Comparison of ENCODE assay signal across 8 cellular contexts in genomic region chr7:129271500-129272355, GRCh38. TPM values are rescaled to one million over a fixed set of nuclear protein-coding genes. Genes with fewer than 3 reads are reported as not detected.
A peak's percentile ranks its signal among the peaks of the same experiment; 100 is the strongest.
DNase-seq lines count a peak whose midpoint lies in the region; ATAC-seq, FAIRE-seq and TF ChIP-seq lines count a peak whose summit lies in the region.

No MANE protein-coding gene starts in this region.

- peaks cover 0 to 4% of the 10 kb centered on the region in 2 donors for H3K36me3 ChIP-seq in lung (ENCODE audit: control insufficient read depth in 2 of 2, insufficient read depth in 2 of 2, low read length in 2 of 2)

- peaks cover 14% of the 10 kb centered on the region for H3K4me1 Mint-ChIP-seq in WTC11

- CTCF ChIA-PET in A549 (lab: Yijun Ruan, JAX) (interaction anchor here (0.5 to 3.4 kb wide), 10 partner anchors 9 to 266 kb away, joined by 3 to 21 read pairs (median 4); no protein-coding TSS in a partner anchor), WTC11 (lab: Charles Lee) (interaction anchor here (0.5 to 5.0 kb wide), 10 partner anchors 11 to 108 kb away, joined by 3 to 46 read pairs (median 4); partner anchors contain the start of gene AHCYL2)

- H3K4me3 Mint-ChIP-seq in WTC11: no peak overlapping the region

- peaks cover 13% of the 10 kb centered on the region for H3K9me3 Mint-ChIP-seq in WTC11

- H3K27ac ChIP-seq in A549 (no peak overlapping the region), lung (ENCODE audit: low read depth in 1 of 2, low read length in 1 of 2) (no peak overlapping the region)

- H3K4me1 ChIP-seq in A549 (no peaks in the 10 kb centered on the region), lung (ENCODE audit: control insufficient read depth in 2 of 2, insufficient read depth in 2 of 2, low read length in 2 of 2) (no peaks in the 10 kb centered on the region)

- H3K27me3 Mint-ChIP-seq in WTC11 (ENCODE audit: low read depth): no peaks in the 10 kb centered on the region

- POLR2A ChIA-PET in A549 (lab: Yijun Ruan, JAX): interaction anchor here (0.6 kb wide), 1 partner anchor 47 kb away, joined by 3 read pairs; the partner anchor contains the start of gene AHCYL2
- POLR2A ChIA-PET in WTC11 (lab: Charles Lee): no interaction called here

- H3K27me3 ChIP-seq in lung (ENCODE audit: control insufficient read depth, insufficient read depth): no peaks in the 10 kb centered on the region

- H3K27ac Mint-ChIP-seq in WTC11: no peak overlapping the region

- H3K9me3 ChIP-seq in A549: peaks cover 18% of the 10 kb centered on the region
- H3K9me3 ChIP-seq in lung (ENCODE audit: control insufficient read depth in 2 of 2, insufficient read depth in 1 of 2, low read length in 1 of 2): no peaks in the 10 kb centered on the region

- H3K4me2 ChIP-seq in A549: no peak overlapping the region

- no peak for TF ChIP-seq EP300 in A549 (IDR thresholded peaks at IDR 0.05)

- peak; percentile 42 to 60; a peak in 4 of 5 replicates for TF ChIP-seq RAD21 in A549 (conservative IDR thresholded peaks at IDR 0.05 in 1 of 2, IDR thresholded peaks at IDR 0.05 in 1 of 2)

- no peak for TF ChIP-seq POLR2A in A549 (IDR thresholded peaks at IDR 0.05; ENCODE audit: low read length)
- no peak for TF ChIP-seq POLR2A in GM12891 (IDR thresholded peaks at IDR 0.05; ENCODE audit: low read depth, low read length)
- no peak for TF ChIP-seq POLR2A in NB4 (IDR thresholded peaks at IDR 0.05; ENCODE audit: extremely low read depth, insufficient read length)

- ATAC-seq in A549 (peak in 1 of 2 experiments; percentile 89; a peak in 3 of 6 replicates), WTC11 (peak; percentile 86), lung (ENCODE audit: insufficient read depth, low FRiP score) (peak; percentile 82), GM18511 (IDR thresholded peaks at IDR 0.05; ENCODE audit: unreplicated experiment) (no peak)

- H3K4me3 ChIP-seq in A549 (no peak overlapping the region), NB4 (ENCODE audit: low read depth, low read length) (no peak overlapping the region), lung (no peak overlapping the region)

- H3K36me3 Mint-ChIP-seq in WTC11: peaks cover 16% of the 10 kb centered on the region

- DNase-seq in A549 (ENCODE audit: low read depth in 1 of 2, low spot score in 1 of 2) (peak; percentile 28 to 71), GM12891 (ENCODE audit: insufficient read length, low spot score) (peak; percentile 13), NB4 (ENCODE audit: low read depth) (peak; percentile 77), WTC11 (ENCODE audit: low spot score) (peak; percentile 40), cerebellar cortex (ENCODE audit: low spot score) (peak; percentile 52), lung (ENCODE audit: low spot score) (peak; percentile 40)
- peak; percentile 22 to 35 for DNase-seq in stimulated activated CD8-positive, alpha-beta memory T cell treated with anti-CD3 and anti-CD28 coated beads, Interleukin-7, amount 100 ng/mL, for 48 hours (ENCODE audit: extremely low read depth in 1 of 2, low read depth in 1 of 2)

- no peak for FAIRE-seq in A549 (lab: Jason Lieb, UNC)
- FAIRE-seq in GM12891 (lab: Jason Lieb, UNC): peak; percentile 95

- 62% methylated on average over 5 of the region's 5 CpGs for WGBS in A549 (ENCODE audit: missing lambda C conversion rate)
- WGBS in lung, 2 donors: 69 to 70% methylated on average over 5 of the region's 5 CpGs

- peak; percentile 37 for TF ChIP-seq CTCF in A549 (IDR thresholded peaks at IDR 0.05)
- TF ChIP-seq CTCF in NB4 (IDR thresholded peaks at IDR 0.05; ENCODE audit: low read depth, low read length): peak; percentile 74
- TF ChIP-seq CTCF in WTC11 (IDR thresholded peaks at IDR 0.05): peak; percentile 62
- TF ChIP-seq CTCF in lung (IDR thresholded peaks at IDR 0.05; ENCODE audit: control extremely low read depth, extremely low read depth): peak; percentile 68

TF ChIP-seq in A549, 52 proteins besides CTCF, POLR2A, EP300 and RAD21:
- TF ChIP-seq BHLHE40 (IDR thresholded peaks at IDR 0.05; ENCODE audit: low read depth, low read length) (no peak), ZNF302 (CRISPR knock-in tag; IDR thresholded peaks at IDR 0.05) (no peak), KDM1A (IDR thresholded peaks at IDR 0.05; ENCODE audit: low read depth) (no peak), RCOR1 (IDR thresholded peaks at IDR 0.05; ENCODE audit: low read depth, low read length) (no peak), HOXB5 (CRISPR knock-in tag; IDR thresholded peaks at IDR 0.05) (no peak), TFCP2L1 (CRISPR knock-in tag; IDR thresholded peaks at IDR 0.05) (no peak), RNF2 (IDR thresholded peaks at IDR 0.05; ENCODE audit: borderline replicate concordance, low read depth) (no peak)
TF ChIP-seq in A549: peak in this region for 0.

TF ChIP-seq in GM12891, 5 proteins besides CTCF, POLR2A, EP300 and RAD21:
- TF ChIP-seq PAX5 (IDR thresholded peaks at IDR 0.05; ENCODE audit: insufficient read depth, low read length, severe bottlenecking): no peak
- no peak for TF ChIP-seq POLR2AphosphoS5 (IDR thresholded peaks at IDR 0.05; ENCODE audit: low read depth, low read length)
- no peak for TF ChIP-seq TAF1 (IDR thresholded peaks at IDR 0.05; ENCODE audit: low read depth, low read length)
- no peak for TF ChIP-seq SPI1 (IDR thresholded peaks at IDR 0.05; ENCODE audit: low read depth, low read length)
- TF ChIP-seq POU2F2 (IDR thresholded peaks at IDR 0.05; ENCODE audit: low read depth, low read length): no peak

TF ChIP-seq in WTC11, 78 proteins besides CTCF, POLR2A, EP300 and RAD21:
- no peak for TF ChIP-seq NFYB (CRISPR knock-in tag; conservative IDR thresholded peaks at IDR 0.05; ENCODE audit: low read depth)
- TF ChIP-seq E2F4 (CRISPR knock-in tag; IDR thresholded peaks at IDR 0.05; ENCODE audit: borderline replicate concordance, low read depth): no peak
- no peak for TF ChIP-seq CDX4 (CRISPR knock-in tag; IDR thresholded peaks at IDR 0.05; ENCODE audit: borderline replicate concordance)
- no peak for TF ChIP-seq ZNF281 (CRISPR knock-in tag; IDR thresholded peaks at IDR 0.05)

RNA-seq across cellular contexts. Expression of gene AHCYL2, which starts 46.9 kb away (rescaled TPM):
- polyA plus RNA-seq in A549 (2011; rRNA removed) (25.7 and 25.9 TPM in 2 replicates), A549 (2017; fragmentation: RNase III; extraction: RNeasy Plus Mini Kit Qiagen cat#74134 plus additional on column Dnase treatment) (9.1 to 10.8 TPM (median 9.9 TPM) in 3 replicates), lung (10 to 100 TPM; 16.3 to 70.8 TPM)
- 5.3 and 5.6 TPM in 2 replicates for polyA plus RNA-seq in A549 (2012; cell fraction: cytosol; rRNA removed)
- 6.9 and 9.9 TPM in 2 replicates for polyA plus RNA-seq in A549 (2012; cell fraction: nucleus; rRNA removed)
- 20.0 and 28.2 TPM in 2 replicates for polyA minus RNA-seq in A549 (2011; rRNA and poly(A)+ RNA removed)
- 3.6 TPM for polyA plus RNA-seq in GM12891 (2012; ENCODE audit: low read depth, missing spikeins)
- total RNA-seq in WTC11 (2021) (25.6 to 28.5 TPM (median 28.4 TPM) in 3 replicates), lung (100 to 1,000 TPM; 117 to 172 TPM)

Comparison
In these comparisons a context has a peak if more than half of its experiments do, and no peak if none do; other contexts are left out.
1. DNase-seq: peak in every context shown above with its lines; median percentile 77 in NB4; 52 in cerebellar cortex; 50 in A549; 40 in WTC11; 40 in lung; 28 in stimulated activated CD8-positive, alpha-beta memory T cell treated with anti-CD3 and anti-CD28 coated beads, Interleukin-7, amount 100 ng/mL, for 48 hours; 13 in GM12891.
2. Of the 8 proteins assayed by ChIP-seq in both WTC11 and A549: peak only in WTC11: none; only in A549: none; in both: CTCF; in neither: 7.